1 cellular context compared by ENCODE assay signal in genomic region chr2:38751043-38751846, GRCh38.
TF ChIP-seq lines count a peak whose summit lies in the region.

Gene SRSF7, minus strand, starts transcription at chr2:38751361. Its CDS starts 105 bp downstream, at chr2:38751256.

TF ChIP-seq in HepG2, 621 proteins besides CTCF, POLR2A, EP300 and RAD21 (continued from another document and continues in another):
- TF ChIP-seq GPBP1L1 (CRISPR knock-in tag; IDR thresholded peaks at IDR 0.05) (no peak), KDM4B (CRISPR knock-in tag; IDR thresholded peaks at IDR 0.05) (peak; percentile 15; the same call in 1 of the 2 replicates), ELF3 (CRISPR knock-in tag; IDR thresholded peaks at IDR 0.05) (peak; percentile 99), MLX (CRISPR knock-in tag; IDR thresholded peaks at IDR 0.05) (no peak), NCOA5 (CRISPR knock-in tag; IDR thresholded peaks at IDR 0.05) (no peak), ZNF468 (CRISPR knock-in tag; IDR thresholded peaks at IDR 0.05) (peak; percentile 94), ZNF577 (CRISPR knock-in tag; IDR thresholded peaks at IDR 0.05; ENCODE audit: borderline replicate concordance, low read depth) (no peak), THYN1 (CRISPR knock-in tag; IDR thresholded peaks at IDR 0.05; ENCODE audit: borderline replicate concordance, low read depth) (no peak), EED (CRISPR knock-in tag; IDR thresholded peaks at IDR 0.05) (peak; percentile 56; the same call in 1 of the 2 replicates), ZNF879 (CRISPR knock-in tag; IDR thresholded peaks at IDR 0.05) (peak; percentile 64; the same call in 1 of the 2 replicates), ZNF264 (CRISPR knock-in tag; IDR thresholded peaks at IDR 0.05) (no peak; the same call in 1 of the 2 replicates), TEAD3 (CRISPR knock-in tag; optimal IDR thresholded peaks at IDR 0.05; ENCODE audit: borderline replicate concordance) (peak; percentile 64), HNRNPK (IDR thresholded peaks at IDR 0.05; ENCODE audit: low read depth, low read length, poor library complexity, severe bottlenecking) (peak; percentile 30), ZNF800 (CRISPR knock-in tag; IDR thresholded peaks at IDR 0.05) (peak; percentile 78), ZNF276 (CRISPR knock-in tag; IDR thresholded peaks at IDR 0.05; ENCODE audit: low read depth) (peak; percentile 43; the same call in 1 of the 2 replicates), MLLT10 (CRISPR knock-in tag; IDR thresholded peaks at IDR 0.05) (no peak), ZNF7 (CRISPR knock-in tag; IDR thresholded peaks at IDR 0.05) (0 out of 2 replicates have a peak, but pooled peaks have one; percentile 9), ZBTB1 (CRISPR knock-in tag; IDR thresholded peaks at IDR 0.05; ENCODE audit: borderline replicate concordance) (peak; percentile 84; the same call in 1 of the 2 replicates), RFXANK (CRISPR knock-in tag; IDR thresholded peaks at IDR 0.05) (0 out of 2 replicates have a peak, but pooled peaks have one; percentile 22), HOMEZ (CRISPR knock-in tag; IDR thresholded peaks at IDR 0.05; ENCODE audit: low read depth) (peak; percentile 93; the same call in 1 of the 2 replicates), ZNF770 (CRISPR knock-in tag; IDR thresholded peaks at IDR 0.05) (peak; percentile 79), HIC2 (CRISPR knock-in tag; IDR thresholded peaks at IDR 0.05; ENCODE audit: low read depth) (no peak; the same call in 1 of the 2 replicates), ZNF576 (CRISPR knock-in tag; IDR thresholded peaks at IDR 0.05) (peak; percentile 94), ZNF644 (CRISPR knock-in tag; IDR thresholded peaks at IDR 0.05; ENCODE audit: low read depth) (peak; percentile 9; the same call in 1 of the 2 replicates), SMARCC2 (IDR thresholded peaks at IDR 0.05) (no peak), ARID2 (CRISPR knock-in tag; IDR thresholded peaks at IDR 0.05; ENCODE audit: borderline replicate concordance) (peak; percentile 82), ZNF790 (CRISPR knock-in tag; IDR thresholded peaks at IDR 0.05; ENCODE audit: borderline replicate concordance) (no peak), IKZF1 (IDR thresholded peaks at IDR 0.05) (no peak), PAWR (CRISPR knock-in tag; IDR thresholded peaks at IDR 0.05; ENCODE audit: borderline replicate concordance) (peak; percentile 72), ZNF609 (CRISPR knock-in tag; IDR thresholded peaks at IDR 0.05; ENCODE audit: borderline replicate concordance) (no peak; the same call in none of the 2 replicates), NFKB2 (CRISPR knock-in tag; IDR thresholded peaks at IDR 0.05; ENCODE audit: borderline replicate concordance) (peak; percentile 99), PLSCR1 (CRISPR knock-in tag; IDR thresholded peaks at IDR 0.05; ENCODE audit: borderline replicate concordance) (peak; percentile 16; the same call in 1 of the 2 replicates), ZFP82 (CRISPR knock-in tag; IDR thresholded peaks at IDR 0.05; ENCODE audit: borderline replicate concordance) (peak; percentile 97), SMC3 (IDR thresholded peaks at IDR 0.05; ENCODE audit: low read length) (no peak), ZBTB26 (CRISPR knock-in tag; IDR thresholded peaks at IDR 0.05; ENCODE audit: borderline replicate concordance) (peak; percentile 78; the same call in 1 of the 2 replicates), POLR2AphosphoS2 (IDR thresholded peaks at IDR 0.05; ENCODE audit: low read depth, low read length) (peak; percentile 98), KLF9 (CRISPR knock-in tag; IDR thresholded peaks at IDR 0.05; ENCODE audit: low read depth) (no peak; the same call in 1 of the 2 replicates), ZNF263 (CRISPR knock-in tag; IDR thresholded peaks at IDR 0.05) (peak; percentile 51; the same call in 1 of the 2 replicates), ZNF350 (CRISPR knock-in tag; IDR thresholded peaks at IDR 0.05; ENCODE audit: borderline replicate concordance, low read depth) (peak; percentile 86)
